Comparison of ENCODE assay signal across 10 cellular contexts in genomic region chr12:87509233-87509820, GRCh38.
DNase-seq lines count a peak whose midpoint lies in the region; ATAC-seq, FAIRE-seq and TF ChIP-seq lines count a peak whose summit lies in the region.
"Had no signal": no experiment of that assay in that cellular context is flagged by ENCODE, and none has a peak within 500 bp of the region (broad histone marks: within the 10 kb centered on the region; RNA-seq: fewer than 3 reads in every experiment).

No MANE protein-coding gene starts in this region.

- H3K79me2 ChIP-seq in ACC112 (ENCODE audit: control insufficient read depth, insufficient read depth, low read length, unreplicated experiment): no peaks in the 10 kb centered on the region
- no peaks in the 10 kb centered on the region for H3K79me2 ChIP-seq in HepG2 (ENCODE audit: insufficient read depth, low read length)

- H3K27ac ChIP-seq in ACC112 (ENCODE audit: low read depth, low read length): peak overlapping the region; percentile 33
- H3K27ac ChIP-seq in epithelial cell of prostate: peak overlapping the region; percentile 56
- H3K27ac ChIP-seq in HepG2 (ENCODE audit: extremely low read length, insufficient read depth, low read length): no peak overlapping the region
- H3K27ac ChIP-seq: heart left ventricle had no signal

- H3K4me1 Mint-ChIP-seq in activated T-helper 1 cell treated with anti-CD3 and anti-CD28 coated beads, Interleukin-12 subunit alpha, Interleukin-12 subunit beta, Interleukin-2, Interleukin-4 antibody, amounts not matched to agents 30 ng/mL and 10 ng/mL and 1 ng/mL, durations not matched to agents 14 hours and 24 hours and 36 hours (ENCODE audit: low read depth): no peaks in the 10 kb centered on the region
- H3K4me1 Mint-ChIP-seq: CD4-positive, CD25-positive, alpha-beta regulatory T cell had no signal

- no peak overlapping the region for H3K4me3 ChIP-seq in ACC112 (ENCODE audit: low read depth, low read length)
- H3K4me3 ChIP-seq in HepG2 (replicated peaks in 1 of 3; ENCODE audit: insufficient read depth in 1 of 3, low read depth in 2 of 3, low read length in 3 of 3): no peak overlapping the region
- H3K4me3 ChIP-seq: heart left ventricle had no signal

- H3K9ac ChIP-seq in HepG2 (ENCODE audit: insufficient read depth, low read depth, low read length): no peak overlapping the region

- H3K4me1 ChIP-seq in ACC112 (ENCODE audit: control insufficient read depth, insufficient read depth, low read length, unreplicated experiment): peaks cover 7% of the 10 kb centered on the region
- H3K4me1 ChIP-seq in HepG2 (ENCODE audit: insufficient read depth, low read length): no peaks in the 10 kb centered on the region
- H3K4me1 ChIP-seq: heart left ventricle had no signal

- TF ChIP-seq POLR2A in HepG2 (IDR thresholded peaks at IDR 0.05; ENCODE audit: insufficient read depth in 1 of 2, low read depth in 2 of 2, low read length in 2 of 2): no peak

- peaks cover 53% of the 10 kb centered on the region for H3K9me3 ChIP-seq in HepG2 (ENCODE audit: low read length)
- H3K9me3 ChIP-seq: heart left ventricle had no signal

- TF ChIP-seq EP300 in HepG2 (IDR thresholded peaks at IDR 0.05; ENCODE audit: low read depth in 2 of 2, low read length in 2 of 2) (no peak), HepG2 (CRISPR knock-in tag; IDR thresholded peaks at IDR 0.05; ENCODE audit: borderline replicate concordance) (no peak)

- TF ChIP-seq RAD21 in HepG2 (CRISPR knock-in tag; IDR thresholded peaks at IDR 0.05): no peak

- in situ Hi-C loops in HepG2 (cut with HindIII; ENCODE audit: extremely low pct_ligation_motif_present, low pct_unique_long_range_greater_than_20kb): no loop called here

- H3K36me3 Mint-ChIP-seq in activated T-helper 1 cell treated with anti-CD3 and anti-CD28 coated beads, Interleukin-12 subunit alpha, Interleukin-12 subunit beta, Interleukin-2, Interleukin-4 antibody, amounts not matched to agents 30 ng/mL and 10 ng/mL and 1 ng/mL, durations not matched to agents 14 hours and 24 hours and 36 hours (ENCODE audit: low read depth): no peaks in the 10 kb centered on the region
- H3K36me3 Mint-ChIP-seq: CD4-positive, CD25-positive, alpha-beta regulatory T cell had no signal

- no peak overlapping the region for H3K27ac Mint-ChIP-seq in activated T-helper 1 cell treated with anti-CD3 and anti-CD28 coated beads, Interleukin-12 subunit alpha, Interleukin-12 subunit beta, Interleukin-2, Interleukin-4 antibody, amounts not matched to agents 30 ng/mL and 10 ng/mL and 1 ng/mL, durations not matched to agents 14 hours and 24 hours and 36 hours
- H3K27ac Mint-ChIP-seq: CD4-positive, CD25-positive, alpha-beta regulatory T cell had no signal

- no TSS peak for BruUV-seq in HepG2 (replicated peaks; lab: Mats Ljungman, UMichigan)

- no peak for TF ChIP-seq CTCF in HepG2 (CRISPR knock-in tag; IDR thresholded peaks at IDR 0.05)

- FAIRE-seq in HepG2 (lab: Jason Lieb, UNC): no peak

- H3K4me3 Mint-ChIP-seq in activated T-helper 1 cell treated with anti-CD3 and anti-CD28 coated beads, Interleukin-12 subunit alpha, Interleukin-12 subunit beta, Interleukin-2, Interleukin-4 antibody, amounts not matched to agents 30 ng/mL and 10 ng/mL and 1 ng/mL, durations not matched to agents 14 hours and 24 hours and 36 hours: no peak overlapping the region
- H3K4me3 Mint-ChIP-seq: CD4-positive, CD25-positive, alpha-beta regulatory T cell had no signal

- H2AFZ ChIP-seq in ACC112 (ENCODE audit: low read length, unreplicated experiment): peak overlapping the region; percentile 88
- no peak overlapping the region for H2AFZ ChIP-seq in HepG2 (ENCODE audit: low read length)

- DNase-seq in NCI-H748 (lab: John Stamatoyannopoulos, UW; ENCODE audit: unreplicated experiment) (peak; percentile 35), epithelial cell of prostate (ENCODE audit: low read depth, low spot score) (peak; percentile 39), HepG2 (ENCODE audit: low spot score) (no peak), NCI-H774 (lab: John Stamatoyannopoulos, UW) (no peak), UCSD-AML1 (lab: John Stamatoyannopoulos, UW; ENCODE audit: unreplicated experiment) (no peak)
- no peak for DNase-seq in activated T-helper 1 cell treated with anti-CD3 and anti-CD28 coated beads, Interleukin-12 subunit alpha, Interleukin-12 subunit beta, Interleukin-2, Interleukin-4 antibody, amounts not matched to agents 30 ng/mL and 10 ng/mL and 1 ng/mL, durations not matched to agents 14 hours and 24 hours and 36 hours (ENCODE audit: low spot score)
- DNase-seq: CD4-positive, CD25-positive, alpha-beta regulatory T cell; heart left ventricle had no signal

- H3K36me3 ChIP-seq in ACC112 (ENCODE audit: insufficient read depth, low read length): no peaks in the 10 kb centered on the region
- H3K36me3 ChIP-seq in HepG2 (replicated peaks in 1 of 2; ENCODE audit: control insufficient read depth in 1 of 2, insufficient read depth in 2 of 2, low read length in 2 of 2): no peaks in the 10 kb centered on the region
- H3K36me3 ChIP-seq: heart left ventricle had no signal

- peak; percentile 60 for ATAC-seq in HG02759 (IDR thresholded peaks at IDR 0.05; ENCODE audit: unreplicated experiment)
- no peak for ATAC-seq in HepG2
- ATAC-seq: heart left ventricle had no signal

- H3K27me3 ChIP-seq in ACC112 (ENCODE audit: insufficient read depth, low read length) (no peaks in the 10 kb centered on the region), HepG2 (ENCODE audit: control insufficient read depth in 1 of 2, insufficient read depth in 2 of 2, low read length in 2 of 2) (no peaks in the 10 kb centered on the region)
- H3K27me3 ChIP-seq: heart left ventricle had no signal

- intact Hi-C loops in HepG2 (cut with micrococcal nuclease; ENCODE audit: unreplicated experiment): no loop called here
- intact Hi-C loops in activated T-helper 1 cell treated with anti-CD3 and anti-CD28 coated beads, Interleukin-12 subunit alpha, Interleukin-12 subunit beta, Interleukin-2, Interleukin-4 antibody, amounts not matched to agents 30 ng/mL and 10 ng/mL and 1 ng/mL, durations not matched to agents 14 hours and 24 hours and 36 hours (cut with micrococcal nuclease): no loop called here

- CTCF ChIA-PET in HepG2 (lab: Yijun Ruan, JAX; ENCODE audit: low intra/inter-chr PET ratio, low total read pairs): no interaction called here

- POLR2A ChIA-PET in HepG2 (lab: Yijun Ruan, JAX): no interaction called here

- no peak overlapping the region for H3K4me2 ChIP-seq in HepG2 (ENCODE audit: low read depth, low read length)

- H4K20me1 ChIP-seq in HepG2 (ENCODE audit: insufficient read depth, low read length): no peaks in the 10 kb centered on the region

- H3K9me3 Mint-ChIP-seq in activated T-helper 1 cell treated with anti-CD3 and anti-CD28 coated beads, Interleukin-12 subunit alpha, Interleukin-12 subunit beta, Interleukin-2, Interleukin-4 antibody, amounts not matched to agents 30 ng/mL and 10 ng/mL and 1 ng/mL, durations not matched to agents 14 hours and 24 hours and 36 hours: peaks cover 3% of the 10 kb centered on the region

- H3K27me3 Mint-ChIP-seq in activated T-helper 1 cell treated with anti-CD3 and anti-CD28 coated beads, Interleukin-12 subunit alpha, Interleukin-12 subunit beta, Interleukin-2, Interleukin-4 antibody, amounts not matched to agents 30 ng/mL and 10 ng/mL and 1 ng/mL, durations not matched to agents 14 hours and 24 hours and 36 hours (ENCODE audit: insufficient read depth): no peaks in the 10 kb centered on the region
- H3K27me3 Mint-ChIP-seq: CD4-positive, CD25-positive, alpha-beta regulatory T cell had no signal

TF ChIP-seq in HepG2, 621 proteins besides CTCF, POLR2A, EP300 and RAD21 (continues in another document):
- TF ChIP-seq KLF12 (CRISPR knock-in tag; IDR thresholded peaks at IDR 0.05; ENCODE audit: borderline replicate concordance): no peak
- no peak for TF ChIP-seq TEAD3 (CRISPR knock-in tag; optimal IDR thresholded peaks at IDR 0.05; ENCODE audit: borderline replicate concordance)
- TF ChIP-seq ZNF292 (CRISPR knock-in tag; IDR thresholded peaks at IDR 0.05; ENCODE audit: borderline replicate concordance, low read depth): no peak
- TF ChIP-seq, protein P1, sequence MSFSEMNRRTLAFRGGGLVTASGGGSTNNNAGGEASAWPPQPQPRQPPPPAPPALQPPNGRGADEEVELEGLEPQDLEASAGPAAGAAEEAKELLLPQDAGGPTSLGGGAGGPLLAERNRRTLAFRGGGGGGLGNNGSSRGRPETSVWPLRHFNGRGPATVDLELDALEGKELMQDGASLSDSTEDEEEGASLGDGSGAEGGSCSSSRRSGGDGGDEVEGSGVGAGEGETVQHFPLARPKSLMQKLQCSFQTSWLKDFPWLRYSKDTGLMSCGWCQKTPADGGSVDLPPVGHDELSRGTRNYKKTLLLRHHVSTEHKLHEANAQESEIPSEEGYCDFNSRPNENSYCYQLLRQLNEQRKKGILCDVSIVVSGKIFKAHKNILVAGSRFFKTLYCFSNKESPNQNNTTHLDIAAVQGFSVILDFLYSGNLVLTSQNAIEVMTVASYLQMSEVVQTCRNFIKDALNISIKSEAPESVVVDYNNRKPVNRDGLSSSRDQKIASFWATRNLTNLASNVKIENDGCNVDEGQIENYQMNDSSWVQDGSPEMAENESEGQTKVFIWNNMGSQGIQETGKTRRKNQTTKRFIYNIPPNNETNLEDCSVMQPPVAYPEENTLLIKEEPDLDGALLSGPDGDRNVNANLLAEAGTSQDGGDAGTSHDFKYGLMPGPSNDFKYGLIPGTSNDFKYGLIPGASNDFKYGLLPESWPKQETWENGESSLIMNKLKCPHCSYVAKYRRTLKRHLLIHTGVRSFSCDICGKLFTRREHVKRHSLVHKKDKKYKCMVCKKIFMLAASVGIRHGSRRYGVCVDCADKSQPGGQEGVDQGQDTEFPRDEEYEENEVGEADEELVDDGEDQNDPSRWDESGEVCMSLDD (CRISPR knock-in tag; IDR thresholded peaks at IDR 0.05; ENCODE audit: borderline replicate concordance): no peak
- no peak for TF ChIP-seq SSRP1 (CRISPR knock-in tag; IDR thresholded peaks at IDR 0.05)
- TF ChIP-seq PHF20 (CRISPR knock-in tag; IDR thresholded peaks at IDR 0.05): no peak
- TF ChIP-seq ZFP1 (CRISPR knock-in tag; IDR thresholded peaks at IDR 0.05): no peak
- TF ChIP-seq, protein P2, sequence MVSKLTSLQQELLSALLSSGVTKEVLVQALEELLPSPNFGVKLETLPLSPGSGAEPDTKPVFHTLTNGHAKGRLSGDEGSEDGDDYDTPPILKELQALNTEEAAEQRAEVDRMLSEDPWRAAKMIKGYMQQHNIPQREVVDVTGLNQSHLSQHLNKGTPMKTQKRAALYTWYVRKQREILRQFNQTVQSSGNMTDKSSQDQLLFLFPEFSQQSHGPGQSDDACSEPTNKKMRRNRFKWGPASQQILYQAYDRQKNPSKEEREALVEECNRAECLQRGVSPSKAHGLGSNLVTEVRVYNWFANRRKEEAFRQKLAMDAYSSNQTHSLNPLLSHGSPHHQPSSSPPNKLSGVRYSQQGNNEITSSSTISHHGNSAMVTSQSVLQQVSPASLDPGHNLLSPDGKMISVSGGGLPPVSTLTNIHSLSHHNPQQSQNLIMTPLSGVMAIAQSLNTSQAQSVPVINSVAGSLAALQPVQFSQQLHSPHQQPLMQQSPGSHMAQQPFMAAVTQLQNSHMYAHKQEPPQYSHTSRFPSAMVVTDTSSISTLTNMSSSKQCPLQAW (CRISPR knock-in tag; IDR thresholded peaks at IDR 0.05): no peak

Comparison
In these comparisons a context has a peak if more than half of its experiments do, and no peak if none do; other contexts are left out.
1. DNase-seq: peak in NCI-H748 (single experiment) and epithelial cell of prostate (single experiment); none in HepG2 (single experiment), NCI-H774 (single experiment), activated T-helper 1 cell treated with anti-CD3 and anti-CD28 coated beads, Interleukin-12 subunit alpha, Interleukin-12 subunit beta, Interleukin-2, Interleukin-4 antibody, amounts not matched to agents 30 ng/mL and 10 ng/mL and 1 ng/mL, durations not matched to agents 14 hours and 24 hours and 36 hours (single experiment) and UCSD-AML1 (single experiment).